ENCODE assay signal across 9 cellular contexts in the genomic region with DNA sequence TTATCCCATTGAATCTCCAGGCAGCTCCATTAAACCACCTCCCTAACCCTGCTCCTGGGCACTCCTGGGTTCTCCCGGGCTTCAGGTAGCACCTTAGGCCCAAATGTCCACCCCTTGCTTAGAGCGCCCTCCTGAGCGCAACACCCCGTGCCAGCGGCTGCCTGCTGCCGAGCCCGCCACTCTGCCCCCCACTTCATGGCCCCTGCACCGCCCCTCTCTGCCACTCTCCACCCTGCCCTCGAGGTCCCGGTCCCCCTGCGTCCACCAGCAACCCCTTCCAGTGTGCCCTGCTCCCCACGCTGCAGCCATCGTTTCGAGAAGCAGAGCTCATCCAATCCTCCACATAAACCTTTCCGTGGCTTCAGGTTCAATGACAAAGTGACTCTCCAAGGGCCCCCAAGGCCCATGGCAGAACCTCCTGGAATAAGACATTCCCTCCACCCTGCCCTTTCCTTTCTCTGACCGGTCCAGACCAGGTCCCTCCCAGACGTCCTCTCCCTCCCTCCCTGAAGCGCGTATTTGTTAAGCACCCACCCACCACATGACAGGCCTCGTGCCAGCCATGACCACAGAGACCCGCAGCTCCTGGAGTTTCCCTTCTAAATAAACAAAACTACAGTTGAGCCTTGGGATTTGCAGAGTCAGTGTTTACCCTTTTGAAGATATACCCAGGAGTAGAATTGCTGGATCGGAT.
A peak's percentile ranks its signal among the peaks of the same experiment; 100 is the strongest.
DNase-seq lines count a peak whose midpoint lies in the region; ATAC-seq and TF ChIP-seq lines count a peak whose summit lies in the region.
"Had no signal": no experiment of that assay in that cellular context is flagged by ENCODE, and none has a peak within 500 bp of the region (broad histone marks: within the 10 kb centered on the region; RNA-seq: fewer than 3 reads in every experiment).

No MANE protein-coding gene starts in this region.

- peaks cover 3% of the 10 kb centered on the region for H3K4me1 Mint-ChIP-seq in CD14-positive monocyte
- H3K4me1 Mint-ChIP-seq in dendritic cell treated with granulocyte-macrophage colony-stimulating factor and Interleukin-4, amounts not matched to agents 40 ng/mL and 50 ng/mL, for 4 days (ENCODE audit: low read depth): peaks cover 39% of the 10 kb centered on the region

- H3K36me3 Mint-ChIP-seq in CD14-positive monocyte: peaks cover 35 to 83% of the 10 kb centered on the region in 2 donors
- peaks cover 54% of the 10 kb centered on the region for H3K36me3 Mint-ChIP-seq in dendritic cell treated with granulocyte-macrophage colony-stimulating factor and Interleukin-4, amounts not matched to agents 40 ng/mL and 50 ng/mL, for 4 days (ENCODE audit: low read depth)

- DNase-seq in CD14-positive monocyte (ENCODE audit: low spot score) (no peak), NCI-H2196 treated with DMSO at 0.1 percent for 48 hours (lab: John Stamatoyannopoulos, UW; ENCODE audit: unreplicated experiment) (peak; percentile 21), NCI-H345 (lab: John Stamatoyannopoulos, UW) (no peak), SIG-M5 (lab: John Stamatoyannopoulos, UW) (no peak)

- H3K27me3 ChIP-seq in muscle layer of duodenum (ENCODE audit: low read depth, low read length): no peaks in the 10 kb centered on the region
- H3K27me3 ChIP-seq: esophagus muscularis mucosa had no signal

- H3K9me3 ChIP-seq in muscle layer of duodenum (ENCODE audit: control insufficient read depth in 1 of 2, low read length in 2 of 2): no peaks in the 10 kb centered on the region
- H3K9me3 ChIP-seq: esophagus muscularis mucosa had no signal

- H3K27ac ChIP-seq in muscle layer of duodenum (ENCODE audit: low read length): peak overlapping the region; percentile 5
- H3K27ac ChIP-seq: esophagus muscularis mucosa had no signal

- H3K4me3 Mint-ChIP-seq in CD14-positive monocyte: no peak overlapping the region
- H3K4me3 Mint-ChIP-seq in dendritic cell treated with granulocyte-macrophage colony-stimulating factor and Interleukin-4, amounts not matched to agents 40 ng/mL and 50 ng/mL, for 4 days: peak overlapping the region; percentile 14

- intact Hi-C loops in CD14-positive monocyte (cut with micrococcal nuclease): no loop called here
- intact Hi-C loops in dendritic cell treated with granulocyte-macrophage colony-stimulating factor and Interleukin-4, amounts not matched to agents 40 ng/mL and 50 ng/mL, for 4 days (cut with micrococcal nuclease): no loop called here

- peaks cover 0 to 3% (median 0%) of the 10 kb centered on the region in 3 donors for H3K27me3 Mint-ChIP-seq in CD14-positive monocyte (ENCODE audit: low read depth in 3 of 3)
- no peaks in the 10 kb centered on the region for H3K27me3 Mint-ChIP-seq in dendritic cell treated with granulocyte-macrophage colony-stimulating factor and Interleukin-4, amounts not matched to agents 40 ng/mL and 50 ng/mL, for 4 days

- no peak for ATAC-seq in esophagus mucosa
- ATAC-seq in HG03139 (IDR thresholded peaks at IDR 0.05; ENCODE audit: unreplicated experiment): no peak

- H3K4me1 ChIP-seq in muscle layer of duodenum (ENCODE audit: control insufficient read depth in 1 of 2, insufficient read depth in 2 of 2, low read length in 2 of 2): peaks cover 0 to 13% of the 10 kb centered on the region in 2 donors

- H3K4me3 ChIP-seq in muscle layer of duodenum (ENCODE audit: low read depth in 1 of 2, low read length in 2 of 2): no peak overlapping the region
- H3K4me3 ChIP-seq: esophagus muscularis mucosa had no signal

- no peaks in the 10 kb centered on the region for H3K9me3 Mint-ChIP-seq in CD14-positive monocyte
- no peaks in the 10 kb centered on the region for H3K9me3 Mint-ChIP-seq in dendritic cell treated with granulocyte-macrophage colony-stimulating factor and Interleukin-4, amounts not matched to agents 40 ng/mL and 50 ng/mL, for 4 days

- H3K27ac Mint-ChIP-seq in CD14-positive monocyte: peak overlapping the region in 6 of 7 donors; percentile 24 to 69 (median 60)
- H3K27ac Mint-ChIP-seq in dendritic cell treated with granulocyte-macrophage colony-stimulating factor and Interleukin-4, amounts not matched to agents 40 ng/mL and 50 ng/mL, for 4 days: peak overlapping the region; percentile 72

- peaks cover 0 to 3% of the 10 kb centered on the region in 2 donors for H3K36me3 ChIP-seq in muscle layer of duodenum (ENCODE audit: control insufficient read depth in 1 of 2, insufficient read depth in 2 of 2, low read length in 2 of 2)

- TF ChIP-seq CTCF in CD14-positive monocyte (IDR thresholded peaks at IDR 0.05): no peak
